ENCODE assay signal across 20 cellular contexts in the genomic region with DNA sequence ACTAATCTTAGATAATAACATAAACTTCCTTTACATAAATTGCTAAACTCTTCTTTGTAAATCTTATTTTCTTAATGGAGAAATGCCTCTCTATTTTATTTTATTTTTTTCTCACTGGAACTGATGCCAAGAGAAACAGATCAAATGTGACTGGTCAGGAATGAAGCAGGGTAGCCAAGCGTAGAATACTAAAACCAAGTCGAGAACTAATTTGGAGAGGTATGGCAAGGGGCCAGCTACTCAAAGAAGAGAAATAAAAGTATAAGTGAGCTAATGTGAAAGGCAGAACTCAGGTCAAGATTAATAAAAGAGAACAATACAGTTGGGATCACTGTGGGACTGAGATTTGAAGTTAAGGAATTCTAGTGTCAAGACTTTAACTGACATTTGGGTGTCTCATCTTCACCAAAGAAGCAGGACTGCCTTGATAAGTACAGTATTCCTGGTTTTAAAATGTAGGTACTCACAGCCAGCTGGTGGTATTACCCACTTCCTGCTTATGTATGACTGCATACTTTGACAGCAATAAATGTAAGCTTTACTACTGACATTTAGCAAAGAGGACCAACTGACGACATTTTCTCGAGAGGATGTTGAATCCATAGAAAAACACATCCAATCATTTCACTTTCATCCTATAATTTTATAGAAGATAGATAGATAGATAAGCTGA.
DNase-seq lines count a peak whose midpoint lies in the region; ATAC-seq, FAIRE-seq and TF ChIP-seq lines count a peak whose summit lies in the region.
"Had no signal": no experiment of that assay in that cellular context is flagged by ENCODE, and none has a peak within 500 bp of the region (broad histone marks: within the 10 kb centered on the region; RNA-seq: fewer than 3 reads in every experiment).

No MANE protein-coding gene starts in this region.

- in situ Hi-C loops in HepG2 (cut with HindIII; ENCODE audit: extremely low pct_ligation_motif_present, low pct_unique_long_range_greater_than_20kb): no loop called here

- H3K9ac ChIP-seq in HepG2 (ENCODE audit: insufficient read depth, low read depth, low read length): no peak overlapping the region

- no TSS peak for BruUV-seq in HepG2 (replicated peaks; lab: Mats Ljungman, UMichigan)

- POLR2A ChIA-PET in HepG2 (lab: Yijun Ruan, JAX): no interaction called here

- FAIRE-seq in HepG2 (lab: Jason Lieb, UNC): no peak
- FAIRE-seq: pancreas had no signal

- intact Hi-C loops in HepG2 (cut with micrococcal nuclease; ENCODE audit: unreplicated experiment): no loop called here

- H3K27me3 ChIP-seq in osteoblast (ENCODE audit: insufficient read depth, low read length): no peaks in the 10 kb centered on the region
- no peaks in the 10 kb centered on the region for H3K27me3 ChIP-seq in HepG2 (ENCODE audit: control insufficient read depth in 1 of 2, insufficient read depth in 2 of 2, low read length in 2 of 2)
- H3K27me3 ChIP-seq: gastrocnemius medialis, pancreas, sigmoid colon, stomach, upper lobe of right lung had no signal

- H2AFZ ChIP-seq in osteoblast (ENCODE audit: low read length): no peak overlapping the region
- H2AFZ ChIP-seq in HepG2 (ENCODE audit: low read length): no peak overlapping the region

- TF ChIP-seq RAD21 in HepG2 (CRISPR knock-in tag; IDR thresholded peaks at IDR 0.05): no peak

- H3K4me3 ChIP-seq in osteoblast (ENCODE audit: insufficient read depth, low read length) (no peak overlapping the region), HepG2 (replicated peaks in 1 of 3; ENCODE audit: insufficient read depth in 1 of 3, low read depth in 2 of 3, low read length in 3 of 3) (no peak overlapping the region)
- H3K4me3 ChIP-seq: gastrocnemius medialis, pancreas, sigmoid colon, stomach, upper lobe of right lung had no signal

- ATAC-seq in HepG2: no peak
- ATAC-seq: gastrocnemius medialis, left ventricle myocardium superior, pancreas, PC-3, upper lobe of right lung had no signal

- TF ChIP-seq CTCF in osteoblast (IDR thresholded peaks at IDR 0.05; ENCODE audit: extremely low read depth, low read depth, low read length) (no peak), HepG2 (CRISPR knock-in tag; IDR thresholded peaks at IDR 0.05) (no peak)

- no peaks in the 10 kb centered on the region for H3K36me3 ChIP-seq in osteoblast (ENCODE audit: insufficient read depth, low read length)
- no peaks in the 10 kb centered on the region for H3K36me3 ChIP-seq in HepG2 (replicated peaks in 1 of 2; ENCODE audit: control insufficient read depth in 1 of 2, insufficient read depth in 2 of 2, low read length in 2 of 2)
- H3K36me3 ChIP-seq: gastrocnemius medialis, pancreas, sigmoid colon, stomach, upper lobe of right lung had no signal

- no peaks in the 10 kb centered on the region for H3K79me2 ChIP-seq in osteoblast (ENCODE audit: insufficient read depth, low read length)
- no peaks in the 10 kb centered on the region for H3K79me2 ChIP-seq in HepG2 (ENCODE audit: insufficient read depth, low read length)

- H3K27ac ChIP-seq in osteoblast (ENCODE audit: low read depth, low read length) (peak overlapping the region; percentile 4), HepG2 (ENCODE audit: extremely low read length, insufficient read depth, low read length) (no peak overlapping the region)
- H3K27ac ChIP-seq: gastrocnemius medialis, pancreas, sigmoid colon, stomach, upper lobe of right lung had no signal

- H4K20me1 ChIP-seq in osteoblast (ENCODE audit: insufficient read depth, low read length) (no peaks in the 10 kb centered on the region), HepG2 (ENCODE audit: insufficient read depth, low read length) (no peaks in the 10 kb centered on the region)

- 14% methylated on average over 4 of the region's 4 CpGs for WGBS in HepG2 (ENCODE audit: low lambda C conversion rate)

- DNase-seq in ELR (ENCODE audit: low read depth): peak; percentile 8
- peak; percentile 4 for DNase-seq in NCI-H446 treated with DMSO at 0.1 percent for 48 hours (lab: John Stamatoyannopoulos, UW)
- DNase-seq in fibroblast of peridontal ligament (ENCODE audit: extremely low read depth): peak; percentile 65
- DNase-seq in osteoblast (ENCODE audit: insufficient read length, low spot score, missing footprints): no peak
- DNase-seq in HepG2 (ENCODE audit: low spot score): no peak
- no peak for DNase-seq in NCI-H524 treated with DMSO at 0.1 percent for 48 hours (lab: John Stamatoyannopoulos, UW)
- no peak for DNase-seq in HPDE6-E6E7 (ENCODE audit: extremely low spot score)
- DNase-seq in activated effector memory CD4-positive, alpha-beta T cell treated with Interleukin-2 at 50 U/mL for 16 hours: no peak
- DNase-seq: activated CD4-positive, CD25-positive, alpha-beta regulatory T cell; gastrocnemius medialis; GOT3; left ventricle myocardium superior; NCI-H1092; NCI-H2107; pancreas; PC-3; sigmoid colon; stomach; T-helper 2 cell; upper lobe of right lung had no signal

- H3K9me3 ChIP-seq in osteoblast (ENCODE audit: low read depth, low read length) (no peaks in the 10 kb centered on the region), HepG2 (ENCODE audit: low read length) (peaks cover 60% of the 10 kb centered on the region)
- H3K9me3 ChIP-seq: gastrocnemius medialis, pancreas, sigmoid colon, stomach, upper lobe of right lung had no signal

- H3K4me1 ChIP-seq in osteoblast (ENCODE audit: insufficient read depth, low read length) (peaks cover 16% of the 10 kb centered on the region), HepG2 (ENCODE audit: insufficient read depth, low read length) (no peaks in the 10 kb centered on the region)
- H3K4me1 ChIP-seq: gastrocnemius medialis, pancreas, stomach, upper lobe of right lung had no signal

- TF ChIP-seq EP300 in HepG2 (IDR thresholded peaks at IDR 0.05; ENCODE audit: low read depth in 2 of 2, low read length in 2 of 2) (no peak), HepG2 (CRISPR knock-in tag; IDR thresholded peaks at IDR 0.05; ENCODE audit: borderline replicate concordance) (no peak)

- no peak overlapping the region for H3K4me2 ChIP-seq in osteoblast (ENCODE audit: insufficient read depth, low read length)
- H3K4me2 ChIP-seq in HepG2 (ENCODE audit: low read depth, low read length): no peak overlapping the region

- CTCF ChIA-PET in HepG2 (lab: Yijun Ruan, JAX; ENCODE audit: low intra/inter-chr PET ratio, low total read pairs): no interaction called here

- no peak for TF ChIP-seq POLR2A in HepG2 (IDR thresholded peaks at IDR 0.05; ENCODE audit: insufficient read depth in 1 of 2, low read depth in 2 of 2, low read length in 2 of 2)

TF ChIP-seq in HepG2, 621 proteins besides CTCF, POLR2A, EP300 and RAD21 (continues in another document):
- TF ChIP-seq NFKBIZ (CRISPR knock-in tag; IDR thresholded peaks at IDR 0.05) (no peak), RAD51 (IDR thresholded peaks at IDR 0.05; ENCODE audit: borderline replicate concordance) (no peak), ARNT2 (CRISPR knock-in tag; IDR thresholded peaks at IDR 0.05; ENCODE audit: low read depth) (no peak), PAWR (CRISPR knock-in tag; IDR thresholded peaks at IDR 0.05; ENCODE audit: borderline replicate concordance) (no peak)
- TF ChIP-seq, protein P1, sequence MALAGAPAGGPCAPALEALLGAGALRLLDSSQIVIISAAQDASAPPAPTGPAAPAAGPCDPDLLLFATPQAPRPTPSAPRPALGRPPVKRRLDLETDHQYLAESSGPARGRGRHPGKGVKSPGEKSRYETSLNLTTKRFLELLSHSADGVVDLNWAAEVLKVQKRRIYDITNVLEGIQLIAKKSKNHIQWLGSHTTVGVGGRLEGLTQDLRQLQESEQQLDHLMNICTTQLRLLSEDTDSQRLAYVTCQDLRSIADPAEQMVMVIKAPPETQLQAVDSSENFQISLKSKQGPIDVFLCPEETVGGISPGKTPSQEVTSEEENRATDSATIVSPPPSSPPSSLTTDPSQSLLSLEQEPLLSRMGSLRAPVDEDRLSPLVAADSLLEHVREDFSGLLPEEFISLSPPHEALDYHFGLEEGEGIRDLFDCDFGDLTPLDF (CRISPR knock-in tag; IDR thresholded peaks at IDR 0.05): no peak
- TF ChIP-seq, protein P2, sequence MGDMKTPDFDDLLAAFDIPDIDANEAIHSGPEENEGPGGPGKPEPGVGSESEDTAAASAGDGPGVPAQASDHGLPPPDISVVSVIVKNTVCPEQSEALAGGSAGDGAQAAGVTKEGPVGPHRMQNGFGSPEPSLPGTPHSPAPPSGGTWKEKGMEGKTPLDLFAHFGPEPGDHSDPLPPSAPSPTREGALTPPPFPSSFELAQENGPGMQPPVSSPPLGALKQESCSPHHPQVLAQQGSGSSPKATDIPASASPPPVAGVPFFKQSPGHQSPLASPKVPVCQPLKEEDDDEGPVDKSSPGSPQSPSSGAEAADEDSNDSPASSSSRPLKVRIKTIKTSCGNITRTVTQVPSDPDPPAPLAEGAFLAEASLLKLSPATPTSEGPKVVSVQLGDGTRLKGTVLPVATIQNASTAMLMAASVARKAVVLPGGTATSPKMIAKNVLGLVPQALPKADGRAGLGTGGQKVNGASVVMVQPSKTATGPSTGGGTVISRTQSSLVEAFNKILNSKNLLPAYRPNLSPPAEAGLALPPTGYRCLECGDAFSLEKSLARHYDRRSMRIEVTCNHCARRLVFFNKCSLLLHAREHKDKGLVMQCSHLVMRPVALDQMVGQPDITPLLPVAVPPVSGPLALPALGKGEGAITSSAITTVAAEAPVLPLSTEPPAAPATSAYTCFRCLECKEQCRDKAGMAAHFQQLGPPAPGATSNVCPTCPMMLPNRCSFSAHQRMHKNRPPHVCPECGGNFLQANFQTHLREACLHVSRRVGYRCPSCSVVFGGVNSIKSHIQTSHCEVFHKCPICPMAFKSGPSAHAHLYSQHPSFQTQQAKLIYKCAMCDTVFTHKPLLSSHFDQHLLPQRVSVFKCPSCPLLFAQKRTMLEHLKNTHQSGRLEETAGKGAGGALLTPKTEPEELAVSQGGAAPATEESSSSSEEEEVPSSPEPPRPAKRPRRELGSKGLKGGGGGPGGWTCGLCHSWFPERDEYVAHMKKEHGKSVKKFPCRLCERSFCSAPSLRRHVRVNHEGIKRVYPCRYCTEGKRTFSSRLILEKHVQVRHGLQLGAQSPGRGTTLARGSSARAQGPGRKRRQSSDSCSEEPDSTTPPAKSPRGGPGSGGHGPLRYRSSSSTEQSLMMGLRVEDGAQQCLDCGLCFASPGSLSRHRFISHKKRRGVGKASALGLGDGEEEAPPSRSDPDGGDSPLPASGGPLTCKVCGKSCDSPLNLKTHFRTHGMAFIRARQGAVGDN (CRISPR knock-in tag; IDR thresholded peaks at IDR 0.05): no peak

Comparison
In these comparisons a context has a peak if more than half of its experiments do, and no peak if none do; other contexts are left out.
1. DNase-seq: peak in ELR (single experiment), NCI-H446 treated with DMSO at 0.1 percent for 48 hours (single experiment) and fibroblast of peridontal ligament (single experiment); none in osteoblast (single experiment), HepG2 (single experiment), NCI-H524 treated with DMSO at 0.1 percent for 48 hours (single experiment), HPDE6-E6E7 (single experiment) and activated effector memory CD4-positive, alpha-beta T cell treated with Interleukin-2 at 50 U/mL for 16 hours (single experiment).